9 cellular contexts compared by ENCODE assay signal in the genomic region with DNA sequence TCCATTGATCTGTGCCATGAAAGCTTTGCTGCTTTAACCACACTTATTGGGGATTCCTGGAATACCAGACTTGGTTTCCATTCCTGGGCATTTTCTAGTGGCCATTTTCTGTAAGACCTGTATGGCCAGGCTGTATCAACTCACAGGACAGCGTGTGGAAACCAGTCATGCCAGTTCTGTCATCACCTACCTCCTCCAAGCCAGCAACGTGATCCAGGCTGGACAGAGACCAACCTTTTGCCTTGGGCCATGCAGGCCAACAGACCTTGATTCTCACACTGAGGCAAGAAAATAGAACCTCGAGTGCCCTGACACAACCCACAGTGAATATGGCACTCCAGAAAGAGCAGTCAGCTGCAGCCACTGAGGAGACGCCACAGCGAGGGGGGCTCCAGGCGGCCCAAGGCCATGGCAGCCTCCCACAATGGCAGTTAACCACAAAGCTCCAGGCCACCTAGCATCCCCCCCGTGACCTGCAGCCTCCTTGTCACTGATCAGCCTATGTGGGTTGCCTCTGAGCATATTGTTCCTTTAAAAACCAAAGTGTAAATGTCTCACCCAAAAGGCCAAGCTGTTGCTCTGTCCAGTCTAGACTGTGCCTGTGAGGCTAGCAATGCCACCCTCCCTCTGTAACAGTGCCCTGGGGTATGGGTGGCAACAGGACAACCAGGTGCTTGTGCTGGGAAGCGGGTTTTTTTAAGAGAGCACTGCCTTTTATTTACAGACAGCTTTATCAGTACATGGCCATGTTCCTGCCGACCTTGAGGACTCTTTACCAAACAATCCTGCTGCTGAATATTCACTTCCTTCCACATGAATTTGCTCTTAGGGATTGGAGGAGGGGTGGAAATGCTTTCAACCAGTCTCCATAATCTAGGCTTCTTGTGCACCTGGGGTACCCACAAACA.
DNase-seq lines count a peak whose midpoint lies in the region; ATAC-seq, FAIRE-seq and TF ChIP-seq lines count a peak whose summit lies in the region.
"Had no signal": no experiment of that assay in that cellular context is flagged by ENCODE, and none has a peak within 500 bp of the region (broad histone marks: within the 10 kb centered on the region; RNA-seq: fewer than 3 reads in every experiment).

No MANE protein-coding gene starts in this region.

- intact Hi-C loops in activated T-helper 1 cell treated with anti-CD3 and anti-CD28 coated beads, Interleukin-12 subunit alpha, Interleukin-12 subunit beta, Interleukin-2, Interleukin-4 antibody, amounts not matched to agents 30 ng/mL and 10 ng/mL and 1 ng/mL, durations not matched to agents 14 hours and 24 hours and 36 hours (cut with micrococcal nuclease) = loop anchor here (2.0 kb wide), 1 partner anchor 24 kb away; no protein-coding TSS in a partner anchor
- intact Hi-C loops in kidney (cut with DNase I) = no loop called here

- H3K9ac ChIP-seq in kidney (ENCODE audit: low read length in 2 of 2) (peak overlapping the region in 1 of 2 donors; percentile 20), endodermal cell (ENCODE audit: extremely low read depth, low read length, poor library complexity, severe bottlenecking) (no peak overlapping the region)

- peaks cover 5% of the 10 kb centered on the region for H3K9me3 Mint-ChIP-seq in T-helper 1 cell treated with Interleukin-12 subunit alpha and Interleukin-12 subunit beta and Interleukin-4 antibody, amounts not matched to agents 30 μg/mL and 1 μg/mL, for 36 hours
- peaks cover 9% of the 10 kb centered on the region for H3K9me3 Mint-ChIP-seq in activated T-helper 1 cell treated with anti-CD3 and anti-CD28 coated beads, Interleukin-12 subunit alpha, Interleukin-12 subunit beta, Interleukin-2, Interleukin-4 antibody, amounts not matched to agents 30 ng/mL and 10 ng/mL and 1 ng/mL, durations not matched to agents 14 hours and 24 hours and 36 hours
- H3K9me3 Mint-ChIP-seq in glutamatergic neuron (ENCODE audit: unreplicated experiment) (peaks cover 2% of the 10 kb centered on the region), endodermal cell (no peaks in the 10 kb centered on the region)

- H3K4me1 ChIP-seq in kidney (ENCODE audit: control insufficient read depth in 1 of 2, insufficient read depth in 1 of 2, low read depth in 1 of 2, low read length in 2 of 2) (peaks cover 32 to 36% of the 10 kb centered on the region in 2 donors), thoracic aorta (ENCODE audit: control insufficient read depth in 1 of 2, low read depth in 2 of 2) (peaks cover 44 to 64% of the 10 kb centered on the region in 2 donors), endodermal cell (ENCODE audit: control insufficient read depth, insufficient read depth, low read length) (no peaks in the 10 kb centered on the region)

- peak overlapping the region; percentile 61 for H3K27ac Mint-ChIP-seq in T-helper 1 cell treated with Interleukin-12 subunit alpha and Interleukin-12 subunit beta and Interleukin-4 antibody, amounts not matched to agents 30 μg/mL and 1 μg/mL, for 36 hours
- peak overlapping the region; percentile 89 for H3K27ac Mint-ChIP-seq in activated T-helper 1 cell treated with anti-CD3 and anti-CD28 coated beads, Interleukin-12 subunit alpha, Interleukin-12 subunit beta, Interleukin-2, Interleukin-4 antibody, amounts not matched to agents 30 ng/mL and 10 ng/mL and 1 ng/mL, durations not matched to agents 14 hours and 24 hours and 36 hours
- H3K27ac Mint-ChIP-seq in glutamatergic neuron (ENCODE audit: unreplicated experiment) = no peak overlapping the region
- no peak overlapping the region for H3K27ac Mint-ChIP-seq in endodermal cell

- peak overlapping the region; percentile 60 for H3K4me3 Mint-ChIP-seq in T-helper 1 cell treated with Interleukin-12 subunit alpha and Interleukin-12 subunit beta and Interleukin-4 antibody, amounts not matched to agents 30 μg/mL and 1 μg/mL, for 36 hours
- no peak overlapping the region for H3K4me3 Mint-ChIP-seq in activated T-helper 1 cell treated with anti-CD3 and anti-CD28 coated beads, Interleukin-12 subunit alpha, Interleukin-12 subunit beta, Interleukin-2, Interleukin-4 antibody, amounts not matched to agents 30 ng/mL and 10 ng/mL and 1 ng/mL, durations not matched to agents 14 hours and 24 hours and 36 hours
- no peak overlapping the region for H3K4me3 Mint-ChIP-seq in glutamatergic neuron (ENCODE audit: unreplicated experiment)
- no peak overlapping the region for H3K4me3 Mint-ChIP-seq in endodermal cell

- no peak for DNase-seq in T-helper 1 cell
- no peak for DNase-seq in activated T-helper 1 cell treated with anti-CD3 and anti-CD28 coated beads, Interleukin-12 subunit alpha, Interleukin-12 subunit beta, Interleukin-2, Interleukin-4 antibody, amounts not matched to agents 30 ng/mL and 10 ng/mL and 1 ng/mL, durations not matched to agents 14 hours and 24 hours and 36 hours (ENCODE audit: low spot score)
- no peak for DNase-seq in kidney
- DNase-seq in thoracic aorta (ENCODE audit: low spot score) = no peak
- DNase-seq in glutamatergic neuron = no peak
- DNase-seq in endodermal cell = no peak
- DNase-seq: NCI-H2227 treated with DMSO at 0.1 percent for 48 hours had no signal

- no peaks in the 10 kb centered on the region for H3K27me3 Mint-ChIP-seq in T-helper 1 cell treated with Interleukin-12 subunit alpha and Interleukin-12 subunit beta and Interleukin-4 antibody, amounts not matched to agents 30 μg/mL and 1 μg/mL, for 36 hours (ENCODE audit: low read depth)
- no peaks in the 10 kb centered on the region for H3K27me3 Mint-ChIP-seq in activated T-helper 1 cell treated with anti-CD3 and anti-CD28 coated beads, Interleukin-12 subunit alpha, Interleukin-12 subunit beta, Interleukin-2, Interleukin-4 antibody, amounts not matched to agents 30 ng/mL and 10 ng/mL and 1 ng/mL, durations not matched to agents 14 hours and 24 hours and 36 hours (ENCODE audit: insufficient read depth)
- H3K27me3 Mint-ChIP-seq in glutamatergic neuron (ENCODE audit: unreplicated experiment) = peaks cover 1% of the 10 kb centered on the region
- no peaks in the 10 kb centered on the region for H3K27me3 Mint-ChIP-seq in endodermal cell (ENCODE audit: insufficient read depth)

- no peaks in the 10 kb centered on the region for H3K9me3 ChIP-seq in kidney (ENCODE audit: control insufficient read depth in 1 of 2, low read length in 2 of 2)
- no peaks in the 10 kb centered on the region for H3K9me3 ChIP-seq in thoracic aorta
- no peaks in the 10 kb centered on the region for H3K9me3 ChIP-seq in endodermal cell (ENCODE audit: control insufficient read depth, low read length)

- H3K27me3 ChIP-seq in thoracic aorta (replicated peaks; ENCODE audit: insufficient read depth) = no peaks in the 10 kb centered on the region
- H3K27me3 ChIP-seq in endodermal cell (ENCODE audit: control insufficient read depth, insufficient read depth, low read length, poor library complexity, severe bottlenecking) = no peaks in the 10 kb centered on the region

- no peaks in the 10 kb centered on the region for H3K36me3 ChIP-seq in kidney (ENCODE audit: control insufficient read depth in 1 of 2, insufficient read depth in 2 of 2, low read length in 2 of 2)
- no peaks in the 10 kb centered on the region for H3K36me3 ChIP-seq in thoracic aorta
- H3K36me3 ChIP-seq in endodermal cell (ENCODE audit: control insufficient read depth, insufficient read depth, low read length) = no peaks in the 10 kb centered on the region

- ATAC-seq in thoracic aorta (ENCODE audit: insufficient number of reproducible peaks, low FRiP score, low read depth) (no peak), HG03175 (IDR thresholded peaks at IDR 0.05; ENCODE audit: unreplicated experiment) (no peak)

- TF ChIP-seq CTCF in kidney (IDR thresholded peaks at IDR 0.05; ENCODE audit: borderline replicate concordance, extremely low read depth, insufficient read depth) (no peak), thoracic aorta (IDR thresholded peaks at IDR 0.05) (no peak), glutamatergic neuron (IDR thresholded peaks at IDR 0.05; ENCODE audit: partially characterized antibody, unreplicated experiment) (no peak), endodermal cell (conservative IDR thresholded peaks at IDR 0.05) (no peak)

- WGBS in endodermal cell (ENCODE audit: insufficient coverage in 1 of 2, insufficient read length in 1 of 2), 2 experiments = 90% methylated on average over 6 to 9 of the region's 9 CpGs

- H3K27ac ChIP-seq in kidney (ENCODE audit: low read depth in 2 of 2, low read length in 2 of 2) (peak overlapping the region; percentile 54 to 83), thoracic aorta (peak overlapping the region; percentile 88 to 89), endodermal cell (ENCODE audit: low read depth, low read length) (no peak overlapping the region)

- no peak for FAIRE-seq in kidney (lab: Jason Lieb, UNC)

- H3K4me1 Mint-ChIP-seq in T-helper 1 cell treated with Interleukin-12 subunit alpha and Interleukin-12 subunit beta and Interleukin-4 antibody, amounts not matched to agents 30 μg/mL and 1 μg/mL, for 36 hours (ENCODE audit: low read depth) = peaks cover 83% of the 10 kb centered on the region
- H3K4me1 Mint-ChIP-seq in activated T-helper 1 cell treated with anti-CD3 and anti-CD28 coated beads, Interleukin-12 subunit alpha, Interleukin-12 subunit beta, Interleukin-2, Interleukin-4 antibody, amounts not matched to agents 30 ng/mL and 10 ng/mL and 1 ng/mL, durations not matched to agents 14 hours and 24 hours and 36 hours (ENCODE audit: low read depth) = peaks cover 94% of the 10 kb centered on the region
- no peaks in the 10 kb centered on the region for H3K4me1 Mint-ChIP-seq in glutamatergic neuron (ENCODE audit: low read depth, unreplicated experiment)
- H3K4me1 Mint-ChIP-seq in endodermal cell = peaks cover 10% of the 10 kb centered on the region

- H3K36me3 Mint-ChIP-seq in T-helper 1 cell treated with Interleukin-12 subunit alpha and Interleukin-12 subunit beta and Interleukin-4 antibody, amounts not matched to agents 30 μg/mL and 1 μg/mL, for 36 hours (ENCODE audit: low read depth) = peaks cover 57% of the 10 kb centered on the region
- peaks cover 61% of the 10 kb centered on the region for H3K36me3 Mint-ChIP-seq in activated T-helper 1 cell treated with anti-CD3 and anti-CD28 coated beads, Interleukin-12 subunit alpha, Interleukin-12 subunit beta, Interleukin-2, Interleukin-4 antibody, amounts not matched to agents 30 ng/mL and 10 ng/mL and 1 ng/mL, durations not matched to agents 14 hours and 24 hours and 36 hours (ENCODE audit: low read depth)
- H3K36me3 Mint-ChIP-seq in glutamatergic neuron (ENCODE audit: unreplicated experiment) = no peaks in the 10 kb centered on the region
- no peaks in the 10 kb centered on the region for H3K36me3 Mint-ChIP-seq in endodermal cell (ENCODE audit: low read depth)

- H3K4me3 ChIP-seq in kidney (ENCODE audit: low read length in 2 of 2) = no peak overlapping the region
- no peak overlapping the region for H3K4me3 ChIP-seq in thoracic aorta
- no peak overlapping the region for H3K4me3 ChIP-seq in endodermal cell (ENCODE audit: low read length)

Comparison
In these comparisons a context has a peak if more than half of its experiments do, and no peak if none do; other contexts are left out.
1. H3K27ac Mint-ChIP-seq: peak in T-helper 1 cell treated with Interleukin-12 subunit alpha and Interleukin-12 subunit beta and Interleukin-4 antibody, amounts not matched to agents 30 μg/mL and 1 μg/mL, for 36 hours (single experiment) and activated T-helper 1 cell treated with anti-CD3 and anti-CD28 coated beads, Interleukin-12 subunit alpha, Interleukin-12 subunit beta, Interleukin-2, Interleukin-4 antibody, amounts not matched to agents 30 ng/mL and 10 ng/mL and 1 ng/mL, durations not matched to agents 14 hours and 24 hours and 36 hours (single experiment); none in glutamatergic neuron (single experiment) and endodermal cell (single experiment).